Comparison of ENCODE assay signal across 8 cellular contexts in genomic region chr3:32340039-32340438, GRCh38. TPM values are rescaled to one million over a fixed set of nuclear protein-coding genes. Genes with fewer than 3 reads are reported as not detected.
DNase-seq lines count a peak whose midpoint lies in the region; ATAC-seq and TF ChIP-seq lines count a peak whose summit lies in the region.

No MANE protein-coding gene starts in this region.

- H3K27me3 ChIP-seq in BJ (ENCODE audit: control insufficient read depth, insufficient read depth, low read length) (peaks cover 5% of the 10 kb centered on the region; the same call in 1 of the 2 replicates), left ventricle myocardium inferior (ENCODE audit: low read depth) (no peaks in the 10 kb centered on the region), gastrocnemius medialis (no peaks in the 10 kb centered on the region), sigmoid colon (no peaks in the 10 kb centered on the region)

- peaks cover 4% of the 10 kb centered on the region for H3K9me3 ChIP-seq in left ventricle myocardium inferior (replicated peaks)
- H3K9me3 ChIP-seq in gastrocnemius medialis = no peaks in the 10 kb centered on the region
- H3K9me3 ChIP-seq in sigmoid colon = peaks cover 0 to 2% (median 0%) of the 10 kb centered on the region in 4 donors

- no peak for TF ChIP-seq EP300 in sigmoid colon (IDR thresholded peaks at IDR 0.05)

- no peak for ATAC-seq in gastrocnemius medialis
- no peak for ATAC-seq in HG03135 (IDR thresholded peaks at IDR 0.05; ENCODE audit: unreplicated experiment)

- H3K27ac ChIP-seq in left ventricle myocardium inferior (replicated peaks) (no peak overlapping the region), gastrocnemius medialis (no peak overlapping the region), sigmoid colon (no peak overlapping the region)

- intact Hi-C loops in activated T-helper 1 cell treated with anti-CD3 and anti-CD28 coated beads, Interleukin-12 subunit alpha, Interleukin-12 subunit beta, Interleukin-2, Interleukin-4 antibody, amounts not matched to agents 30 ng/mL and 10 ng/mL and 1 ng/mL, durations not matched to agents 14 hours and 24 hours and 36 hours (cut with micrococcal nuclease) = loop anchor here (1.0 kb wide), 2 partner anchors 44 to 163 kb away; no protein-coding TSS in a partner anchor
- intact Hi-C loops in left ventricle myocardium inferior (cut with micrococcal nuclease) (no loop called here), gastrocnemius medialis (cut with DNase I; ENCODE audit: low total_unique reads) (loop anchor here (5.0 kb wide), 1 partner anchor 43 kb away; no protein-coding TSS in a partner anchor), sigmoid colon (cut with DNase I) (no loop called here)

- no peaks in the 10 kb centered on the region for H3K27me3 Mint-ChIP-seq in activated T-helper 1 cell treated with anti-CD3 and anti-CD28 coated beads, Interleukin-12 subunit alpha, Interleukin-12 subunit beta, Interleukin-2, Interleukin-4 antibody, amounts not matched to agents 30 ng/mL and 10 ng/mL and 1 ng/mL, durations not matched to agents 14 hours and 24 hours and 36 hours (ENCODE audit: insufficient read depth)

- 32 to 55% methylated on average over 6 of the region's 6 CpGs for WGBS in sigmoid colon, 2 donors

- POLR2A ChIA-PET in BJ (lab: Charles Lee) = no interaction called here

- CTCF ChIA-PET in BJ (lab: Yijun Ruan, JAX) = no interaction called here

- H3K36me3 Mint-ChIP-seq in activated T-helper 1 cell treated with anti-CD3 and anti-CD28 coated beads, Interleukin-12 subunit alpha, Interleukin-12 subunit beta, Interleukin-2, Interleukin-4 antibody, amounts not matched to agents 30 ng/mL and 10 ng/mL and 1 ng/mL, durations not matched to agents 14 hours and 24 hours and 36 hours (ENCODE audit: low read depth) = no peaks in the 10 kb centered on the region

- in situ Hi-C loops in gastrocnemius medialis (cut with MboI; ENCODE audit: low sequenced_read_pairs in 4 of 4) = no loop called here

- no peaks in the 10 kb centered on the region for H3K9me3 Mint-ChIP-seq in activated T-helper 1 cell treated with anti-CD3 and anti-CD28 coated beads, Interleukin-12 subunit alpha, Interleukin-12 subunit beta, Interleukin-2, Interleukin-4 antibody, amounts not matched to agents 30 ng/mL and 10 ng/mL and 1 ng/mL, durations not matched to agents 14 hours and 24 hours and 36 hours

- H3K4me3 ChIP-seq in BJ (ENCODE audit: low read depth, low read length) (no peak overlapping the region), left ventricle myocardium inferior (no peak overlapping the region), gastrocnemius medialis (no peak overlapping the region), sigmoid colon (no peak overlapping the region)

- H3K4me3 Mint-ChIP-seq in activated T-helper 1 cell treated with anti-CD3 and anti-CD28 coated beads, Interleukin-12 subunit alpha, Interleukin-12 subunit beta, Interleukin-2, Interleukin-4 antibody, amounts not matched to agents 30 ng/mL and 10 ng/mL and 1 ng/mL, durations not matched to agents 14 hours and 24 hours and 36 hours = no peak overlapping the region

- H3K4me1 ChIP-seq in left ventricle myocardium inferior (peaks cover 11% of the 10 kb centered on the region), gastrocnemius medialis (no peaks in the 10 kb centered on the region), sigmoid colon (no peaks in the 10 kb centered on the region)

- H3K36me3 ChIP-seq in BJ (ENCODE audit: control insufficient read depth, insufficient read depth, low read length) = no peaks in the 10 kb centered on the region
- H3K36me3 ChIP-seq in left ventricle myocardium inferior = no peaks in the 10 kb centered on the region
- no peaks in the 10 kb centered on the region for H3K36me3 ChIP-seq in gastrocnemius medialis
- no peaks in the 10 kb centered on the region for H3K36me3 ChIP-seq in sigmoid colon

- H3K27ac Mint-ChIP-seq in activated T-helper 1 cell treated with anti-CD3 and anti-CD28 coated beads, Interleukin-12 subunit alpha, Interleukin-12 subunit beta, Interleukin-2, Interleukin-4 antibody, amounts not matched to agents 30 ng/mL and 10 ng/mL and 1 ng/mL, durations not matched to agents 14 hours and 24 hours and 36 hours = no peak overlapping the region

- TF ChIP-seq CTCF in BJ (IDR thresholded peaks at IDR 0.05; ENCODE audit: insufficient read depth, low read depth, low read length) (peak; percentile 24), GM12874 (IDR thresholded peaks at IDR 0.05; ENCODE audit: insufficient read depth, low read depth, low read length) (peak; percentile 32; the same call in 1 of the 2 replicates), left ventricle myocardium inferior (IDR thresholded peaks at IDR 0.05; ENCODE audit: borderline replicate concordance) (peak; percentile 71), gastrocnemius medialis (IDR thresholded peaks at IDR 0.05 in 4 of 5, conservative IDR thresholded peaks at IDR 0.05 in 1 of 5) (peak in 3 of 5 experiments; percentile 27 to 48 (median 36)), sigmoid colon (IDR thresholded peaks at IDR 0.05) (peak in 1 of 4 experiments; percentile 10)

- H3K4me1 Mint-ChIP-seq in activated T-helper 1 cell treated with anti-CD3 and anti-CD28 coated beads, Interleukin-12 subunit alpha, Interleukin-12 subunit beta, Interleukin-2, Interleukin-4 antibody, amounts not matched to agents 30 ng/mL and 10 ng/mL and 1 ng/mL, durations not matched to agents 14 hours and 24 hours and 36 hours (ENCODE audit: low read depth) = peaks cover 27% of the 10 kb centered on the region

- DNase-seq in BJ (ENCODE audit: low read depth) (no peak), NCI-H2171 treated with DMSO at 0.1 percent for 48 hours (lab: John Stamatoyannopoulos, UW) (peak; percentile 42), left ventricle myocardium inferior (no peak), gastrocnemius medialis (no peak), sigmoid colon (no peak)
- peak; percentile 20 for DNase-seq in activated T-helper 1 cell treated with anti-CD3 and anti-CD28 coated beads, Interleukin-12 subunit alpha, Interleukin-12 subunit beta, Interleukin-2, Interleukin-4 antibody, amounts not matched to agents 30 ng/mL and 10 ng/mL and 1 ng/mL, durations not matched to agents 14 hours and 24 hours and 36 hours (ENCODE audit: low spot score)

- TF ChIP-seq POLR2A in gastrocnemius medialis (IDR thresholded peaks at IDR 0.05) = no peak
- TF ChIP-seq POLR2A in sigmoid colon (IDR thresholded peaks at IDR 0.05) = no peak

RNA-seq across cellular contexts. Expression of gene CMTM7, which starts 51.6 kb away (rescaled TPM):
- polyA plus RNA-seq in BJ (2011; rRNA removed) (12.7 and 13.7 TPM in 2 replicates), sigmoid colon (10 to 100 TPM in 1 of 3 donors, 1 to 10 TPM in 2; 3.6 to 13.3 (median 6.9) TPM)
- 11.4 and 17.2 TPM in 2 replicates for polyA minus RNA-seq in BJ (2011; rRNA and poly(A)+ RNA removed)
- total RNA-seq in activated T-helper 1 cell treated with anti-CD3 and anti-CD28 coated beads, Interleukin-12 subunit alpha, Interleukin-12 subunit beta, Interleukin-2, Interleukin-4 antibody, amounts not matched to agents 30 ng/mL and 10 ng/mL and 1 ng/mL, durations not matched to agents 14 hours and 24 hours and 36 hours = 50.6 and 59.7 TPM in 2 replicates
- total RNA-seq in left ventricle myocardium inferior (2.9 TPM), gastrocnemius medialis (1 to 10 TPM; 1.1 to 3.3 (median 1.7) TPM), sigmoid colon (1 to 10 TPM; 7.1 to 9.9 (median 8.2) TPM)

Comparison
In these comparisons a context has a peak if more than half of its experiments do, and no peak if none do; other contexts are left out.
1. DNase-seq: peak in NCI-H2171 treated with DMSO at 0.1 percent for 48 hours (single experiment) and activated T-helper 1 cell treated with anti-CD3 and anti-CD28 coated beads, Interleukin-12 subunit alpha, Interleukin-12 subunit beta, Interleukin-2, Interleukin-4 antibody, amounts not matched to agents 30 ng/mL and 10 ng/mL and 1 ng/mL, durations not matched to agents 14 hours and 24 hours and 36 hours (single experiment); none in BJ (single experiment), left ventricle myocardium inferior (single experiment), gastrocnemius medialis (0 of 2) and sigmoid colon (single experiment).
2. intact Hi-C loops: an anchor here in activated T-helper 1 cell treated with anti-CD3 and anti-CD28 coated beads, Interleukin-12 subunit alpha, Interleukin-12 subunit beta, Interleukin-2, Interleukin-4 antibody, amounts not matched to agents 30 ng/mL and 10 ng/mL and 1 ng/mL, durations not matched to agents 14 hours and 24 hours and 36 hours (1.0 kb wide) and gastrocnemius medialis (5.0 kb wide); none called in left ventricle myocardium inferior and sigmoid colon.